Comparison of ENCODE assay signal across 1 cellular context in genomic region chr1:201486158-201486557, GRCh38.
TF ChIP-seq lines count a peak whose summit lies in the region.

No MANE protein-coding gene starts in this region.

TF ChIP-seq in K562, 482 proteins besides CTCF, POLR2A, EP300 and RAD21 (continued from another document and continues in another):
- TF ChIP-seq REST (CRISPR knock-in tag; IDR thresholded peaks at IDR 0.05; ENCODE audit: low read depth) (no peak), RB1 (IDR thresholded peaks at IDR 0.05; ENCODE audit: low read depth) (no peak), SREBF2 (CRISPR knock-in tag; IDR thresholded peaks at IDR 0.05) (no peak), STAT5B (CRISPR knock-in tag; IDR thresholded peaks at IDR 0.05) (no peak), GABPB2 (CRISPR knock-in tag; conservative IDR thresholded peaks at IDR 0.05) (no peak), MCM2 (IDR thresholded peaks at IDR 0.05; ENCODE audit: low read depth) (no peak), JUNB (CRISPR knock-in tag; conservative IDR thresholded peaks at IDR 0.05) (no peak), PATZ1 (CRISPR knock-in tag; IDR thresholded peaks at IDR 0.05; ENCODE audit: borderline replicate concordance) (no peak), RNF219 (CRISPR knock-in tag; IDR thresholded peaks at IDR 0.05) (no peak), KAT2B (IDR thresholded peaks at IDR 0.05; ENCODE audit: low read depth, low read length) (no peak), ZNF511 (CRISPR knock-in tag; IDR thresholded peaks at IDR 0.05) (no peak), SAFB (IDR thresholded peaks at IDR 0.05; ENCODE audit: borderline replicate concordance, low read depth, low read length) (no peak), CREB5 (CRISPR knock-in tag; IDR thresholded peaks at IDR 0.05) (no peak), IRF9 (tag; IDR thresholded peaks at IDR 0.05) (no peak), ZFP36 (IDR thresholded peaks at IDR 0.05; ENCODE audit: low read depth, low read length, partially characterized antibody) (peak; percentile 79), NFIC (IDR thresholded peaks at IDR 0.05) (no peak), CBX5 (IDR thresholded peaks at IDR 0.05; ENCODE audit: borderline replicate concordance, low read depth) (no peak), MYC (IDR thresholded peaks at IDR 0.05; ENCODE audit: low read depth, low read length) (no peak), MYC (CRISPR knock-in tag; IDR thresholded peaks at IDR 0.05; ENCODE audit: borderline replicate concordance, low read depth) (no peak), EGR1 (conservative IDR thresholded peaks at IDR 0.05) (no peak), ZNF282 (CRISPR knock-in tag; IDR thresholded peaks at IDR 0.05) (no peak), ZFP91 (CRISPR knock-in tag; IDR thresholded peaks at IDR 0.05) (no peak), ELK1 (CRISPR knock-in tag; IDR thresholded peaks at IDR 0.05) (no peak), ZNF512 (tag; IDR thresholded peaks at IDR 0.05) (no peak), NR2C2 (CRISPR knock-in tag; IDR thresholded peaks at IDR 0.05) (no peak), NR2C2 (tag; IDR thresholded peaks at IDR 0.05) (peak; percentile 57; the same call in 1 of the 2 replicates), HDAC2 (IDR thresholded peaks at IDR 0.05) (no peak), SRSF1 (IDR thresholded peaks at IDR 0.05; ENCODE audit: low read depth, low read length) (no peak), KLF1 (tag; IDR thresholded peaks at IDR 0.05) (no peak), KLF6 (CRISPR knock-in tag; IDR thresholded peaks at IDR 0.05; ENCODE audit: borderline replicate concordance) (no peak), BRF1 (IDR thresholded peaks at IDR 0.05; ENCODE audit: borderline replicate concordance, extremely low read depth, insufficient read length) (no peak), BRD9 (IDR thresholded peaks at IDR 0.05; ENCODE audit: low read depth, partially characterized antibody) (no peak), NRF1 (conservative IDR thresholded peaks at IDR 0.05 in 1 of 2, IDR thresholded peaks at IDR 0.05 in 1 of 2) (peak; percentile 26 to 36; a peak in 2 of 4 replicates), BRF2 (IDR thresholded peaks at IDR 0.05; ENCODE audit: borderline replicate concordance, insufficient read depth, insufficient read length) (no peak), MTA2 (IDR thresholded peaks at IDR 0.05; ENCODE audit: low read depth) (no peak), ZBTB8A (IDR thresholded peaks at IDR 0.05; ENCODE audit: partially characterized antibody) (no peak), GATAD2B (IDR thresholded peaks at IDR 0.05; ENCODE audit: borderline replicate concordance) (no peak), NFXL1 (CRISPR knock-in tag; IDR thresholded peaks at IDR 0.05) (no peak), U2AF1 (optimal IDR thresholded peaks at IDR 0.05; ENCODE audit: low read depth, low read length) (no peak), NKRF (IDR thresholded peaks at IDR 0.05; ENCODE audit: borderline replicate concordance) (no peak), SMAD3 (CRISPR knock-in tag; conservative IDR thresholded peaks at IDR 0.05) (no peak), FOXK1 (CRISPR knock-in tag; IDR thresholded peaks at IDR 0.05; ENCODE audit: borderline replicate concordance) (no peak), KLF16 (IDR thresholded peaks at IDR 0.05) (no peak), RNF2 (IDR thresholded peaks at IDR 0.05) (no peak), BCL6 (CRISPR knock-in tag; IDR thresholded peaks at IDR 0.05) (no peak), CAMTA2 (CRISPR knock-in tag; conservative IDR thresholded peaks at IDR 0.05) (no peak)
- TF ChIP-seq, protein P1, sequence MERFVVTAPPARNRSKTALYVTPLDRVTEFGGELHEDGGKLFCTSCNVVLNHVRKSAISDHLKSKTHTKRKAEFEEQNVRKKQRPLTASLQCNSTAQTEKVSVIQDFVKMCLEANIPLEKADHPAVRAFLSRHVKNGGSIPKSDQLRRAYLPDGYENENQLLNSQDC (CRISPR knock-in tag; IDR thresholded peaks at IDR 0.05), result no peak
